Comparison of ENCODE assay signal across 10 cellular contexts in genomic region chr16:12547608-12547922, GRCh38.
DNase-seq lines count a peak whose midpoint lies in the region; ATAC-seq and TF ChIP-seq lines count a peak whose summit lies in the region.
"Had no signal": no experiment of that assay in that cellular context is flagged by ENCODE, and none has a peak within 500 bp of the region (broad histone marks: within the 10 kb centered on the region; RNA-seq: fewer than 3 reads in every experiment).

No MANE protein-coding gene starts in this region.

- H4K20me1 ChIP-seq in SU-DHL-6 (ENCODE audit: low read depth, low read length) = no peaks in the 10 kb centered on the region

- H3K27me3 ChIP-seq in SU-DHL-6 (ENCODE audit: low read length) = no peaks in the 10 kb centered on the region
- no peaks in the 10 kb centered on the region for H3K27me3 ChIP-seq in breast epithelium
- H3K27me3 ChIP-seq: ascending aorta had no signal

- intact Hi-C loops in breast epithelium (cut with DNase I; ENCODE audit: low total_unique reads) = no loop called here

- H3K4me1 ChIP-seq in breast epithelium = no peaks in the 10 kb centered on the region
- H3K4me1 ChIP-seq: ascending aorta had no signal

- ATAC-seq in GM18508 (IDR thresholded peaks at IDR 0.05; ENCODE audit: insufficient read depth, unreplicated experiment) (peak; percentile 6), GM19455 (IDR thresholded peaks at IDR 0.05; ENCODE audit: unreplicated experiment) (peak; percentile 31), HG02970 (IDR thresholded peaks at IDR 0.05; ENCODE audit: low FRiP score, unreplicated experiment) (peak; percentile 24), GM19467 (IDR thresholded peaks at IDR 0.05; ENCODE audit: unreplicated experiment) (no peak)

- H3K27ac ChIP-seq in SU-DHL-6 (ENCODE audit: low read depth, low read length) (peak overlapping the region; percentile 80), breast epithelium (no peak overlapping the region)
- H3K27ac ChIP-seq: ascending aorta had no signal

- no peaks in the 10 kb centered on the region for H3K79me2 ChIP-seq in SU-DHL-6 (ENCODE audit: insufficient read depth, low read length)

- no peaks in the 10 kb centered on the region for H3K9me2 ChIP-seq in SU-DHL-6 (replicated peaks; ENCODE audit: insufficient read depth, low read length)

- H3K4me2 ChIP-seq in SU-DHL-6 (ENCODE audit: low read depth, low read length, poor library complexity, severe bottlenecking) = no peak overlapping the region

- no peak for TF ChIP-seq CTCF in SU-DHL-6 (IDR thresholded peaks at IDR 0.05; ENCODE audit: insufficient read depth, low read length, poor library complexity, severe bottlenecking)
- TF ChIP-seq CTCF in breast epithelium (IDR thresholded peaks at IDR 0.05) = no peak

- no peak overlapping the region for H3K4me3 ChIP-seq in SU-DHL-6 (ENCODE audit: insufficient read depth, low read length, poor library complexity, severe bottlenecking)
- no peak overlapping the region for H3K4me3 ChIP-seq in breast epithelium
- H3K4me3 ChIP-seq: ascending aorta had no signal

- TF ChIP-seq POLR2A in breast epithelium (IDR thresholded peaks at IDR 0.05) = no peak

- no peak overlapping the region for H3K9ac ChIP-seq in SU-DHL-6 (ENCODE audit: low read length)

- no peak for DNase-seq in stimulated activated CD4-positive, alpha-beta T cell treated with anti-CD3 and anti-CD28 coated beads, Interleukin-4, amount 100 ng/mL, for 4 hours
- DNase-seq in DMS153 treated with DMSO at 0.1 percent for 48 hours (lab: John Stamatoyannopoulos, UW; ENCODE audit: unreplicated experiment) (no peak), breast epithelium (ENCODE audit: low spot score in 2 of 2) (no peak)
- DNase-seq: stimulated activated CD4-positive, alpha-beta T cell treated with anti-CD3 and anti-CD28 coated beads, Interleukin-4, amount 100 ng/mL, for 24 hours had no signal

- no peak overlapping the region for H2AFZ ChIP-seq in SU-DHL-6 (ENCODE audit: low read depth, low read length, severe bottlenecking)

- H3K9me3 ChIP-seq in SU-DHL-6 (ENCODE audit: insufficient read depth, low read length) (no peaks in the 10 kb centered on the region), breast epithelium (no peaks in the 10 kb centered on the region)
- H3K9me3 ChIP-seq: ascending aorta had no signal

- no peaks in the 10 kb centered on the region for H3F3A ChIP-seq in SU-DHL-6 (ENCODE audit: insufficient read depth)

- H3K36me3 ChIP-seq in SU-DHL-6 (ENCODE audit: low read length) (no peaks in the 10 kb centered on the region), breast epithelium (no peaks in the 10 kb centered on the region)
- H3K36me3 ChIP-seq: ascending aorta had no signal
